In the genomic region with DNA sequence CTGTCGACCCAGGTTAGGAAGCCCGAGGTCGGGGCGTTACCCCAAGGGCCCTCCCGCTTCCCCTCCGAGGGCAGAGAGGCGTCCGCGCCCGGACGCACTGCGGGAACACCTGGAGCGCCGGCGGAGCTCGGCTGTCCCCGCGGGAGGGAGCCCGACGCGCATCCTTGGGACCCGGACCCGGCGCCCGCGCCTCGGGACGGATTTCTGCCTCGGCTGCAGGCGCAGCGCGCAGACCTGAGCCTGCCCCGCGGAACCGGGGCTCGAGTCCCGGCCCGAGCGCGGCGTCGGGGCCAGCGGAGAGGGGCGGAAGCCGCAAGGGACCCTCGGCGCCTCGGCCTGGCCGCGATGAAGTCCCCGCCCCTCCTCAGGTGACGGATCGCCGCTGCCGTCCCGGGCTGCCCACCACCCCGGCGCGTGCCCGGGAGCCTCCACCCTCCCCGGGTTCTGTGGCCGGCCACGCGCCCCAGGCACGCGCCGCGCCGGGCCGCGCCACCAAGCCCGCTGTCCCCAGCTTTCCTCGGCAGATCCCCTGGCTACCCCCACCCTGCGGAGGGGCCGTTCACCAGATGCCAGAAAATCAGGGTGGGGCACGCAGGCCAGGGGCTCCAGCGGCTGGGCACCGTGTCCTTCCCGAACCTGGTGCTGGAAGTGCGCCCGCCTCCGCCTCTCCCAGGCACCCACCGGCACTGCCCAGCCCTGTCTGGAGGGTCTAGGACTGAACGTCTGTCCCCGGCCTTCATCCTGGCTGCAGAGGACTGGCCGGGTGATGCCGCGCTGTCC, we compare ENCODE assay signal across 8 cellular contexts. TPM values are rescaled to one million over a fixed set of nuclear protein-coding genes. Genes with fewer than 3 reads are reported as not detected.
DNase-seq lines count a peak whose midpoint lies in the region; ATAC-seq and TF ChIP-seq lines count a peak whose summit lies in the region.

No MANE protein-coding gene starts in this region.

- peaks cover 10% of the 10 kb centered on the region for H3K27me3 Mint-ChIP-seq in endothelial cell (ENCODE audit: unreplicated experiment)

- POLR2A ChIA-PET in Panc1 (lab: Charles Lee): no interaction called here

- intact Hi-C loops in Panc1 (cut with micrococcal nuclease; ENCODE audit: unreplicated experiment): no loop called here
- intact Hi-C loops in posterior cingulate gyrus (cut with DNase I): no loop called here

- BruUV-seq in Panc1 (replicated peaks; lab: Mats Ljungman, UMichigan): no TSS peak

- peaks cover 20% of the 10 kb centered on the region for H3K4me1 Mint-ChIP-seq in endothelial cell (ENCODE audit: unreplicated experiment)

- DNase-seq in activated naive CD4-positive, alpha-beta T cell treated with Interleukin-2 at 50 U/mL for 16 hours: peak; percentile 15
- DNase-seq in activated naive CD4-positive, alpha-beta T cell (lab: John Stamatoyannopoulos, UW): no peak
- DNase-seq in Panc1 (ENCODE audit: low read depth, low spot score) (no peak), endothelial cell (ENCODE audit: low spot score) (peak; percentile 39), posterior cingulate gyrus (peak in 6 of 10 donors; percentile 24 to 88 (median 62)), NCI-H1694 (lab: John Stamatoyannopoulos, UW) (no peak), GDM1 (lab: John Stamatoyannopoulos, UW) (no peak), A172 (ENCODE audit: low spot score) (no peak)

- no peaks in the 10 kb centered on the region for H3K36me3 ChIP-seq in Panc1 (ENCODE audit: control insufficient read depth, insufficient read depth, low read length)

- H3K4me1 ChIP-seq in Panc1 (ENCODE audit: control insufficient read depth, insufficient read depth, low read length): 0 out of 2 replicates have a peak, but pooled peaks cover 2% of the 10 kb centered on the region

- ATAC-seq in Panc1: peak; percentile 45

- TF ChIP-seq CTCF in Panc1 (IDR thresholded peaks at IDR 0.05) (no peak), endothelial cell (IDR thresholded peaks at IDR 0.05; ENCODE audit: unreplicated experiment) (no peak)

- peak overlapping the region; percentile 30 to 43 for H3K4me3 ChIP-seq in Panc1 (ENCODE audit: low read depth in 2 of 2, low read length in 2 of 2)

- no peak overlapping the region for H3K27ac Mint-ChIP-seq in endothelial cell (ENCODE audit: unreplicated experiment)

- peaks cover 46% of the 10 kb centered on the region for H3K27me3 ChIP-seq in Panc1 (ENCODE audit: control insufficient read depth, insufficient read depth, low read length)

- H3K36me3 Mint-ChIP-seq in endothelial cell (ENCODE audit: low read depth, unreplicated experiment): no peaks in the 10 kb centered on the region

- H3K9me3 Mint-ChIP-seq in endothelial cell (ENCODE audit: unreplicated experiment): no peaks in the 10 kb centered on the region

- in situ Hi-C loops in Panc1 (cut with HindIII; ENCODE audit: low pct_unique_long_range_greater_than_20kb, low sequenced_read_pairs): no loop called here

- no peak overlapping the region for H3K27ac ChIP-seq in Panc1 (ENCODE audit: low read length)

- peak overlapping the region; percentile 93 for H3K4me3 Mint-ChIP-seq in endothelial cell (ENCODE audit: unreplicated experiment)

- CTCF ChIA-PET in Panc1 (lab: Charles Lee): no interaction called here

- H3K9me3 ChIP-seq in Panc1 (ENCODE audit: control insufficient read depth, insufficient read depth, low read depth, low read length): no peaks in the 10 kb centered on the region

RNA-seq across cellular contexts. Expression of gene GLB1L3, which starts 0.4 kb away (rescaled TPM):
- total RNA-seq in Panc1 (2021; ENCODE audit: unreplicated experiment) (not detected), endothelial cell (ENCODE audit: unreplicated experiment) (16.5 TPM)
- not detected for polyA plus RNA-seq in Panc1 (2012; ENCODE audit: insufficient read length)
- total RNA-seq in A172 (2014; rRNA removed; shearing (Covaris generic)): not detected in 2 replicates

RNA-seq across cellular contexts. Expression of gene ACAD8, which starts 23.2 kb away (rescaled TPM):
- total RNA-seq in Panc1 (2021; ENCODE audit: unreplicated experiment) (28.4 TPM), endothelial cell (ENCODE audit: unreplicated experiment) (33.5 TPM)
- 32.3 TPM for polyA plus RNA-seq in Panc1 (2012; ENCODE audit: insufficient read length)
- total RNA-seq in A172 (2014; rRNA removed; shearing (Covaris generic)): 7.5 and 8.0 TPM in 2 replicates

RNA-seq across cellular contexts. Expression of gene THYN1, which starts 23.4 kb away (rescaled TPM):
- 33.6 TPM for total RNA-seq in Panc1 (2021; ENCODE audit: unreplicated experiment)
- 36.9 TPM for polyA plus RNA-seq in Panc1 (2012; ENCODE audit: insufficient read length)
- 42.5 TPM for total RNA-seq in endothelial cell (ENCODE audit: unreplicated experiment)
- 46.6 and 49.3 TPM in 2 replicates for total RNA-seq in A172 (2014; rRNA removed; shearing (Covaris generic))

RNA-seq across cellular contexts. Expression of gene VPS26B, which starts 52.1 kb away (rescaled TPM):
- total RNA-seq in Panc1 (2021; ENCODE audit: unreplicated experiment) (69.4 TPM), endothelial cell (ENCODE audit: unreplicated experiment) (132 TPM)
- 89.8 TPM for polyA plus RNA-seq in Panc1 (2012; ENCODE audit: insufficient read length)
- total RNA-seq in A172 (2014; rRNA removed; shearing (Covaris generic)): 25.1 and 25.4 TPM in 2 replicates

RNA-seq across cellular contexts. Expression of gene NCAPD3, which starts 52.8 kb away (rescaled TPM):
- 75.9 TPM for total RNA-seq in Panc1 (2021; ENCODE audit: unreplicated experiment)
- 50.6 TPM for polyA plus RNA-seq in Panc1 (2012; ENCODE audit: insufficient read length)
- total RNA-seq in endothelial cell (ENCODE audit: unreplicated experiment): 25.4 TPM
- total RNA-seq in A172 (2014; rRNA removed; shearing (Covaris generic)): 16.8 and 20.1 TPM in 2 replicates

Comparison
In these comparisons a context has a peak if more than half of its experiments do, and no peak if none do; other contexts are left out.
1. DNase-seq: peak in activated naive CD4-positive, alpha-beta T cell treated with Interleukin-2 at 50 U/mL for 16 hours (single experiment), endothelial cell (single experiment) and posterior cingulate gyrus (6 of 10); none in activated naive CD4-positive, alpha-beta T cell (0 of 4), Panc1 (single experiment), NCI-H1694 (single experiment), GDM1 (single experiment) and A172 (single experiment).
2. RNA of gene GLB1L3, which starts 0.4 kb away (total RNA-seq): 16.5 TPM in endothelial cell (single experiment); not detected in Panc1 (single experiment) and not detected in A172; every median in the first group is over 10 times any median in the second.